ENCODE assay signal across 8 cellular contexts in the genomic region with DNA sequence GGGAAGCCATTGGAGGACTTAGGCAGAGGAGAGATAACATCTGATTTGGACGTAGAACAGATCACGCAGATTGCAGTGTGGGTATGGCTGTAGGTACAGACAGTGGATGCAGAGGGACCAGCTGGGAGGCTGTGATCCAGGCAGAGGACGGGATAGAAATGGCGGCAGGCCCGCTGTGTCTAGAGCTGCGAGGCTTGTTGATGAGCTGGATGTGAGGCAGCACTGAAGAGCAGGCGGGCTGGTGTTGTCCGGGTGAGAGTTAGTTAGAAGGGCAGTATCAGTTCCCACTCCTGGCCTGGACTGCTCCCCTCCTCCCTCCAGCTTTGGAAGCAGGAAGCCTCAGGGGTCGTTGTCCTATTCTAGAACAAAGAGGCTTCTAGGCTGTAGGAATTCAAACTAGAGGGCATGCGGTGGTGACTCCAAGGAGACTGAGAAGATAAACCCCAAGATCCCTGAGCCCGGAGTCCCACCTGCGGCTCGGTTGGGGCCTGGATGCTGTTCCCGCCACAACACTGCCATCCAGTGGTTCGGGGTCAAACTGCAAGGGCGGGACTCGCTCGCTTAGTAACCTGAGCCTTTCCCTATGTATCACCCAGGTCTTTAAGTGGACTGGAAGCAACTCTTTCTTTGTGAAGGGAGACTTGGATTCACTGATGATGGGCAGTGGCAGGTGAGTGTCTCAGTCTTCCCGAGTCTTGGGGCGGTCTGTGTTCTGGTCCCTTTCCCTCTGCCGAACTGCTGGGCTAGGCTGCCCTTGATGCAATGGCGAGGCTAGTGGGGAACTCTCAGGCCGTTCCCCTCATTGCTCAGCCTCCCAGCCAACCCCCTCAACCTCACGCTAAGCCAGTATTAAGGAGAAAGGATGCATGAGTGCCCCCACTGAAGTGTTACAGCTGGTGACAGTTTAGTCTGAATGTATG. TPM values are rescaled to one million over a fixed set of nuclear protein-coding genes. Genes with fewer than 3 reads are reported as not detected.
DNase-seq lines count a peak whose midpoint lies in the region; ATAC-seq, FAIRE-seq and TF ChIP-seq lines count a peak whose summit lies in the region.

No MANE protein-coding gene starts in this region.

- peak; percentile 95 to 97 for TF ChIP-seq CTCF in endothelial cell of umbilical vein (IDR thresholded peaks at IDR 0.05; ENCODE audit: extremely low read depth in 1 of 2, insufficient read depth in 1 of 2, low read depth in 1 of 2, low read length in 2 of 2)
- peak; percentile 89 for TF ChIP-seq CTCF in mesothelial cell of epicardium (IDR thresholded peaks at IDR 0.05; ENCODE audit: unreplicated experiment)

- DNase-seq in GF-D8 (lab: John Stamatoyannopoulos, UW) (peak; percentile 17), HUDEP-2 (lab: John Stamatoyannopoulos, UW; ENCODE audit: unreplicated experiment in 76 of 76) (peak in 65 of 76 experiments; percentile 4 to 83 (median 56)), NOMO-1 treated with DMSO at 0.1 percent for 48 hours (lab: John Stamatoyannopoulos, UW; ENCODE audit: unreplicated experiment) (peak; percentile 63), endothelial cell of umbilical vein (ENCODE audit: low read depth, low spot score) (peak; percentile 77), mesothelial cell of epicardium (ENCODE audit: low spot score in 2 of 2, unreplicated experiment in 2 of 2) (peak; percentile 68 to 93)
- peak; percentile 48 for DNase-seq in activated CD8-positive, alpha-beta memory T cell treated with anti-CD3 and anti-CD28 coated beads, Interleukin-2, amount 50 U/mL, for 1 hour (ENCODE audit: extremely low read depth)
- DNase-seq in stimulated activated CD8-positive, alpha-beta memory T cell treated with anti-CD3 and anti-CD28 coated beads, Interleukin-15, amount 100 ng/mL, for 4 hours (ENCODE audit: low read depth in 2 of 2) = peak; percentile 46 to 54

- no peak overlapping the region for H3K4me3 ChIP-seq in endothelial cell of umbilical vein (replicated peaks in 1 of 3; ENCODE audit: insufficient read depth in 1 of 3, low read depth in 1 of 3, low read length in 3 of 3)

- peak; percentile 91 for FAIRE-seq in endothelial cell of umbilical vein (lab: Jason Lieb, UNC)

- POLR2A ChIA-PET in endothelial cell of umbilical vein (lab: Charles Lee) = no interaction called here

- peak overlapping the region; percentile 42 for H3K4me3 Mint-ChIP-seq in mesothelial cell of epicardium

- no peaks in the 10 kb centered on the region for H3K36me3 Mint-ChIP-seq in mesothelial cell of epicardium

- H3K79me2 ChIP-seq in endothelial cell of umbilical vein (ENCODE audit: control insufficient read depth, insufficient read depth, low read length) = no peaks in the 10 kb centered on the region

- intact Hi-C loops in endothelial cell of umbilical vein (cut with micrococcal nuclease) = loop anchor here (1.0 to 5.0 kb wide), 2 partner anchors 80 to 275 kb away; no protein-coding TSS in a partner anchor

- no peaks in the 10 kb centered on the region for H3K36me3 ChIP-seq in endothelial cell of umbilical vein (ENCODE audit: control insufficient read depth in 2 of 2, extremely low read depth in 1 of 2, insufficient read depth in 2 of 2, low read length in 2 of 2)

- H3K4me2 ChIP-seq in endothelial cell of umbilical vein (ENCODE audit: insufficient read depth, low read length) = no peak overlapping the region

- no peak for TF ChIP-seq POLR2A in endothelial cell of umbilical vein (IDR thresholded peaks at IDR 0.05; ENCODE audit: low read depth, low read length)

- H3K4me1 ChIP-seq in endothelial cell of umbilical vein (ENCODE audit: control insufficient read depth, extremely low read depth, insufficient read depth, low read length) = no peaks in the 10 kb centered on the region

- H3K27ac ChIP-seq in endothelial cell of umbilical vein (ENCODE audit: insufficient read depth, low read depth, low read length) = no peak overlapping the region

- CTCF ChIA-PET in endothelial cell of umbilical vein (lab: Charles Lee) = interaction anchor here (0.6 to 3.8 kb wide), 27 partner anchors 9 to 685 kb away, joined by 3 to 30 read pairs (median 4); partner anchors contain the start of gene RAB5IF

- peaks cover 13% of the 10 kb centered on the region for H3K4me1 Mint-ChIP-seq in mesothelial cell of epicardium

- H3K27ac Mint-ChIP-seq in mesothelial cell of epicardium = no peak overlapping the region

- H3K27me3 Mint-ChIP-seq in mesothelial cell of epicardium (ENCODE audit: low read depth) = peaks cover 2% of the 10 kb centered on the region

- no TSS peak for BruUV-seq in endothelial cell of umbilical vein (replicated peaks; lab: Mats Ljungman, UMichigan)

- no peaks in the 10 kb centered on the region for H3K9me1 ChIP-seq in endothelial cell of umbilical vein (replicated peaks; ENCODE audit: control insufficient read depth, extremely low read depth, insufficient read depth, low read length)

- no peak for ATAC-seq in GM21786 (IDR thresholded peaks at IDR 0.05; ENCODE audit: unreplicated experiment)

- no peaks in the 10 kb centered on the region for H4K20me1 ChIP-seq in endothelial cell of umbilical vein (replicated peaks; ENCODE audit: control insufficient read depth, extremely low read depth, insufficient read depth, low read length)

- dilution Hi-C loops in endothelial cell of umbilical vein (cut with MboI; ENCODE audit: extremely low pct_ligation_motif_present, low sequenced_read_pairs) = no loop called here

- peak overlapping the region; percentile 17 for H2AFZ ChIP-seq in endothelial cell of umbilical vein (ENCODE audit: low read depth, low read length)

- no peak overlapping the region for H3K9ac ChIP-seq in endothelial cell of umbilical vein (replicated peaks; ENCODE audit: extremely low read depth, insufficient read depth, low read length)

- no peaks in the 10 kb centered on the region for H3K9me3 ChIP-seq in endothelial cell of umbilical vein (replicated peaks; ENCODE audit: control insufficient read depth, insufficient read depth, low read length)

- H3K9me3 Mint-ChIP-seq in mesothelial cell of epicardium = no peaks in the 10 kb centered on the region

- no peaks in the 10 kb centered on the region for H3K27me3 ChIP-seq in endothelial cell of umbilical vein (ENCODE audit: control insufficient read depth in 2 of 2, insufficient read depth in 2 of 2, low read length in 2 of 2)

TF ChIP-seq in endothelial cell of umbilical vein, 7 proteins besides CTCF, POLR2A, EP300 and RAD21:
- TF ChIP-seq GATA2 (IDR thresholded peaks at IDR 0.05; ENCODE audit: insufficient read depth, insufficient read length, low read depth, low read length) (no peak), EZH2 (IDR thresholded peaks at IDR 0.05; ENCODE audit: borderline replicate concordance, low read depth, low read length, severe bottlenecking) (no peak), MYC (IDR thresholded peaks at IDR 0.05; ENCODE audit: low read depth, low read length) (no peak), FOS (IDR thresholded peaks at IDR 0.05; ENCODE audit: borderline replicate concordance, insufficient read depth, low read length) (no peak), POLR2AphosphoS5 (IDR thresholded peaks at IDR 0.05; ENCODE audit: insufficient read depth, low read depth, low read length) (no peak), JUN (IDR thresholded peaks at IDR 0.05; ENCODE audit: borderline replicate concordance, insufficient read depth, insufficient read length, low read depth) (no peak), MAX (IDR thresholded peaks at IDR 0.05; ENCODE audit: insufficient read depth, insufficient read length) (no peak)

RNA-seq across cellular contexts. Expression of gene TLDC2, which starts 11.2 kb away (rescaled TPM):
- not detected in 2 replicates for total RNA-seq in endothelial cell of umbilical vein
- polyA plus RNA-seq in endothelial cell of umbilical vein = not detected in 2 replicates
- not detected in 2 replicates for polyA plus RNA-seq in endothelial cell of umbilical vein (2011; cell fraction: cytosol; rRNA removed)
- not detected in 2 replicates for polyA plus RNA-seq in endothelial cell of umbilical vein (2011; cell fraction: nucleus; rRNA removed)
- polyA plus RNA-seq in endothelial cell of umbilical vein (2012) = 0.19 and 0.23 TPM in 2 replicates
- not detected in 2 replicates for polyA minus RNA-seq in endothelial cell of umbilical vein
- polyA minus RNA-seq in endothelial cell of umbilical vein (2011; cell fraction: cytosol; rRNA and poly(A)+ RNA removed) = not detected
- polyA minus RNA-seq in endothelial cell of umbilical vein (2011; cell fraction: nucleus; rRNA and poly(A)+ RNA removed) = not detected in 2 replicates
- 0.29 to 0.64 TPM (median 0.58 TPM) in 3 replicates for total RNA-seq in mesothelial cell of epicardium

Comparison
In these comparisons a context has a peak if more than half of its experiments do, and no peak if none do; other contexts are left out.
1. DNase-seq: peak in every context shown above with its lines; median percentile 80 in mesothelial cell of epicardium; 77 in endothelial cell of umbilical vein; 63 in NOMO-1 treated with DMSO at 0.1 percent for 48 hours; 56 in HUDEP-2; 50 in stimulated activated CD8-positive, alpha-beta memory T cell treated with anti-CD3 and anti-CD28 coated beads, Interleukin-15, amount 100 ng/mL, for 4 hours; 48 in activated CD8-positive, alpha-beta memory T cell treated with anti-CD3 and anti-CD28 coated beads, Interleukin-2, amount 50 U/mL, for 1 hour; 17 in GF-D8.